In genomic region chr12:62466596-62467411, GRCh38 we compare ENCODE assay signal across 8 cellular contexts. TPM values are rescaled to one million over a fixed set of nuclear protein-coding genes. Genes with fewer than 3 reads are reported as not detected.
DNase-seq lines count a peak whose midpoint lies in the region; ATAC-seq and TF ChIP-seq lines count a peak whose summit lies in the region.

MON2 (plus strand) TSS chr12:62466826; CDS start chr12:62467208, 382 bp downstream.

- peak; percentile 96 for ATAC-seq in GM21526 (IDR thresholded peaks at IDR 0.05; ENCODE audit: low FRiP score, unreplicated experiment)

- peak within 1 kb of the TSS; percentile 96 for H3K4me3 ChIP-seq in epithelial cell of esophagus (ENCODE audit: low read length)

- no peak for TF ChIP-seq CTCF in epithelial cell of esophagus (IDR thresholded peaks at IDR 0.05; ENCODE audit: insufficient read depth, low read depth, low read length, missing control alignments)

- DNase-seq in DMS 273 (lab: John Stamatoyannopoulos, UW; ENCODE audit: unreplicated experiment) (peak; percentile 91), HuH-7 (ENCODE audit: low spot score) (peak; percentile 94), OCI-M1 (lab: John Stamatoyannopoulos, UW) (peak; percentile 94), activated T-cell treated with anti-CD3 and anti-CD28 coated beads for 4 hours (peak; percentile 72), epithelial cell of esophagus (ENCODE audit: low read depth) (peak; percentile 86), mucosa of gallbladder (ENCODE audit: low spot score) (peak; percentile 87)
- peak; percentile 82 for DNase-seq in stimulated activated CD8-positive, alpha-beta memory T cell treated with anti-CD3 and anti-CD28 coated beads, Interleukin-4, amount 100 ng/mL, for 24 hours (ENCODE audit: low read depth)

RNA-seq across cellular contexts. Expression of gene MON2, which starts in this region (rescaled TPM):
- 51.1 TPM for total RNA-seq in mucosa of gallbladder

Comparison
In these comparisons a context has a peak if more than half of its experiments do, and no peak if none do; other contexts are left out.
1. Peak in every context shown above with its lines: DNase-seq, ATAC-seq and H3K4me3 ChIP-seq.